Comparison of ENCODE assay signal across 25 cellular contexts in genomic region chr7:152571031-152571430, GRCh38.
DNase-seq lines count a peak whose midpoint lies in the region; ATAC-seq and TF ChIP-seq lines count a peak whose summit lies in the region.
"Had no signal": no experiment of that assay in that cellular context is flagged by ENCODE, and none has a peak within 500 bp of the region (broad histone marks: within the 10 kb centered on the region; RNA-seq: fewer than 3 reads in every experiment).

No MANE protein-coding gene starts in this region.

- H3K4me1 ChIP-seq in BLaER1 = peaks cover 37% of the 10 kb centered on the region
- H3K4me1 ChIP-seq: left lung had no signal

- H3K4me3 Mint-ChIP-seq in nephron progenitor cell = no peak overlapping the region
- H3K4me3 Mint-ChIP-seq: activated naive CD8-positive, alpha-beta T cell treated with anti-CD3 and anti-CD28 coated beads for 36 hours; mesothelial cell of epicardium; naive thymus-derived CD8-positive, alpha-beta T cell; WTC11 had no signal

- peak overlapping the region; percentile 63 for H3K4me2 ChIP-seq in BLaER1

- H3K27me3 Mint-ChIP-seq in nephron progenitor cell (ENCODE audit: low read depth, poor library complexity) = peaks cover 13% of the 10 kb centered on the region
- H3K27me3 Mint-ChIP-seq: activated naive CD8-positive, alpha-beta T cell treated with anti-CD3 and anti-CD28 coated beads for 36 hours had no signal

- H3K9me3 Mint-ChIP-seq in nephron progenitor cell = no peaks in the 10 kb centered on the region
- H3K9me3 Mint-ChIP-seq: activated naive CD8-positive, alpha-beta T cell treated with anti-CD3 and anti-CD28 coated beads for 36 hours; mesothelial cell of epicardium; naive thymus-derived CD8-positive, alpha-beta T cell; WTC11 had no signal

- no peaks in the 10 kb centered on the region for H3K9me3 ChIP-seq in BLaER1
- H3K9me3 ChIP-seq: left lung, ovary had no signal

- peak overlapping the region; percentile 44; the same call in 1 of the 2 replicates for H3K9ac ChIP-seq in BLaER1

- no peaks in the 10 kb centered on the region for H4K20me1 ChIP-seq in BLaER1

- no peak overlapping the region for H3K4me3 ChIP-seq in BLaER1
- H3K4me3 ChIP-seq: left lung, ovary had no signal

- peaks cover 18% of the 10 kb centered on the region for H3K4me1 Mint-ChIP-seq in nephron progenitor cell
- H3K4me1 Mint-ChIP-seq: activated naive CD8-positive, alpha-beta T cell treated with anti-CD3 and anti-CD28 coated beads for 36 hours had no signal

- peak overlapping the region; percentile 22; the same call in 1 of the 2 replicates for H3K27ac ChIP-seq in BLaER1
- H3K27ac ChIP-seq: epithelial cell of prostate, left lung, ovary, RWPE1 had no signal

- DNase-seq in NCI-H1105 (lab: John Stamatoyannopoulos, UW) = peak; percentile 33
- DNase-seq in NCI-H524 treated with DMSO at 0.1 percent for 48 hours (lab: John Stamatoyannopoulos, UW) = peak; percentile 25
- peak; percentile 18 for DNase-seq in nephron progenitor cell
- DNase-seq in SW 1271 (lab: John Stamatoyannopoulos, UW) = no peak
- DNase-seq in NOMO-1 (lab: John Stamatoyannopoulos, UW; ENCODE audit: unreplicated experiment in 2 of 2) = no peak
- DNase-seq in stimulated activated CD4-positive, alpha-beta T cell treated with anti-CD3 and anti-CD28 coated beads, Interleukin-2, amount 100 ng/mL, for 24 hours = no peak
- DNase-seq: activated CD4-positive, alpha-beta T cell treated with anti-CD3 and anti-CD28 coated beads, Interleukin-2, amount 50 U/mL, for 4 hours; activated naive CD8-positive, alpha-beta T cell treated with anti-CD3 and anti-CD28 coated beads for 36 hours; cerebellar nuclear complex; DMS153; foreskin fibroblast; left lung; naive thymus-derived CD8-positive, alpha-beta T cell; NCI-H1048; NCI-H226; ovary; right cardiac atrium; T-helper 9 cell had no signal

- no peaks in the 10 kb centered on the region for H3K36me3 Mint-ChIP-seq in nephron progenitor cell (ENCODE audit: low read depth)
- H3K36me3 Mint-ChIP-seq: activated naive CD8-positive, alpha-beta T cell treated with anti-CD3 and anti-CD28 coated beads for 36 hours; mesothelial cell of epicardium; naive thymus-derived CD8-positive, alpha-beta T cell had no signal

- TF ChIP-seq CTCF in nephron progenitor cell (IDR thresholded peaks at IDR 0.05) = no peak

- no peak for ATAC-seq in GM21381 (IDR thresholded peaks at IDR 0.05; ENCODE audit: unreplicated experiment)
- ATAC-seq: left lung; naive thymus-derived CD8-positive, alpha-beta T cell; right cardiac atrium; SK-N-SH treated with all-trans-retinoic acid at 6 μM for 48 hours; WTC11 had no signal

- H3K36me3 ChIP-seq in BLaER1 = no peaks in the 10 kb centered on the region
- H3K36me3 ChIP-seq: left lung, ovary had no signal

- H3K27ac Mint-ChIP-seq in nephron progenitor cell = no peak overlapping the region
- H3K27ac Mint-ChIP-seq: activated naive CD8-positive, alpha-beta T cell treated with anti-CD3 and anti-CD28 coated beads for 36 hours; mesothelial cell of epicardium; WTC11 had no signal

- H3K27me3 ChIP-seq in BLaER1 = no peaks in the 10 kb centered on the region
- H3K27me3 ChIP-seq: left lung, ovary had no signal

Comparison
In these comparisons a context has a peak if more than half of its experiments do, and no peak if none do; other contexts are left out.
1. DNase-seq: peak in NCI-H1105 (single experiment), NCI-H524 treated with DMSO at 0.1 percent for 48 hours (single experiment) and nephron progenitor cell (single experiment); none in SW 1271 (0 of 2), NOMO-1 (0 of 2) and stimulated activated CD4-positive, alpha-beta T cell treated with anti-CD3 and anti-CD28 coated beads, Interleukin-2, amount 100 ng/mL, for 24 hours (0 of 2).